23 cellular contexts compared by ENCODE assay signal in the genomic region with DNA sequence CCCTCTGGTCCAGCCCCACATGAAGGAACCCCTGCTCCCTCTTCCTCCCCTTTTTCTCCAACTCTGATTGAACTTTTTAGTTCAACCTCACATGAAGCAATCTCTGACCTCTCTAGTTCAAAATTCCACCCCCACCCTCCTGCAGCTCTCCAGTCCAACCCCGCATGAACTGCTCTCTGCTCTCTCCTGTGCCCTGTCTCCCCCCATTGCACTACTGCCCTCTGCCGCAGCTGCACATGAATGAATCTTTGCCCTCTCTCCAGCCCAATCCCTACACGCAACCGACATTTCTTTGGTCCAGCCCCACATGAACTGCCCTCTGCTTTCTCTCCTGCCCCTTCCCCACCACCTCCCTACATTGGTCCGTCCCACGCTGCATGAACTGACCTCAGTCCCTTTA. TPM values are rescaled to one million over a fixed set of nuclear protein-coding genes. Genes with fewer than 3 reads are reported as not detected.
"Had no signal": no experiment of that assay in that cellular context is flagged by ENCODE, and none has a peak within 500 bp of the region (broad histone marks: within the 10 kb centered on the region; RNA-seq: fewer than 3 reads in every experiment).

No MANE protein-coding gene starts in this region.

- H3K36me3 Mint-ChIP-seq: IgD-negative memory B cell had no signal

- H3K27ac ChIP-seq: RWPE1, SJCRH30, SK-N-MC had no signal

- DNase-seq: KBM-7; MG63; NCI-H1092 treated with DMSO at 0.1 percent for 48 hours; NCI-H1436; NCI-H187; NCI-H2029; NCI-H2081 treated with DMSO at 0.1 percent for 48 hours; NCI-H2171; NCI-H226; NCI-H446; NCI-H510A; NCI-H524 treated with DMSO at 0.1 percent for 48 hours; NCI-H69; NCI-H774; NK-92 treated with Interleukin-12 subunit alpha and Interleukin-12 subunit beta, amount 100 ng/mL, for 24 hours; PC-3; SHP77 treated with DMSO at 0.1 percent for 48 hours; SJCRH30 had no signal

- H3K4me1 Mint-ChIP-seq: IgD-negative memory B cell had no signal

- ATAC-seq: PC-3 had no signal

- H3K4me3 Mint-ChIP-seq: IgD-negative memory B cell had no signal

- H3K9me3 Mint-ChIP-seq: IgD-negative memory B cell had no signal

- H3K36me3 ChIP-seq: MG63, SJCRH30 had no signal

- H3K27ac Mint-ChIP-seq: IgD-negative memory B cell had no signal

- H3K4me3 ChIP-seq: MG63, SJCRH30, SK-N-MC had no signal

- H3K27me3 ChIP-seq: MG63, SJCRH30 had no signal

- H3K9me3 ChIP-seq: MG63, SJCRH30 had no signal

- H3K4me1 ChIP-seq: SJCRH30 had no signal

RNA-seq across cellular contexts. Expression of a gene that starts 54.2 kb away (rescaled TPM):
- total RNA-seq: LHCN-M2, OCI-LY7 had no signal
- polyA plus RNA-seq: IgD-negative memory B cell had no signal
